In the genomic region with DNA sequence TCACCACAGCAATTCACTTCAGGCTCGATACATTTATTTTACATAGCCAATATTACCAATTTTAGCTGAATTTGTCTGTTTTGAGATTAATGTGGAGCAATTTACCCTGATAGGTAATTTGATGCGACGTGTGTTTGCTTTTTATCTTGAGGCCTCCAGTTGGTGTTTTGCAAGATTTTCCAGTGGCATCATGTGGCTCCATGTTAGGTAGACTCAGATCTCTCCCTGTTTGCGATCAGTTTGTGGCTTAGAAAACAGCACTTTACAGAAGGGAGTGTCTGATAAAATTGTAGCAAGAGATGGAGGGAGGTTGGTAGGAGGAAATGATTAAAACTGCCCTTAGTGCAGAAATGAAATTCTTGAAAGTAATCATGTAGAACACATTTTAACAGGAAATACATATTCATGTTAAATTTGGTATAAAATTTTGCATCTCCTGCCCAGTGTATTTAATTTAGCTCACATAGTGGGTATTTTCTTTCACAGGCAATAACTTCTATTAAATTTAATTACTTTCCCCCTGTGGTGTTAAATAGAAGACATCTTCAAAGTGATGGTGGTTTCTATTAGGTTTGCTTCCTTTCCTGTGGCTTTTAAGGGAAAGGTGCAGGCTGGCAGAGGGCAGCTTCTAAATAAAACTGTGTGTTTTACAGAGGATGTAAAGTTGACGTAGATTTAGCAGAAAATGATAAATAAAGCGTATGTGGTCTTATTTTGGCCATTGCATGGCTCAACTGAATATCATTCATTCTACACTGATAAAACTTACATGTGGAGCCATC, we compare ENCODE assay signal across 12 cellular contexts.
A peak's percentile ranks its signal among the peaks of the same experiment; 100 is the strongest.
DNase-seq lines count a peak whose midpoint lies in the region; ATAC-seq, FAIRE-seq and TF ChIP-seq lines count a peak whose summit lies in the region.
"Had no signal": no experiment of that assay in that cellular context is flagged by ENCODE, and none has a peak within 500 bp of the region (broad histone marks: within the 10 kb centered on the region; RNA-seq: fewer than 3 reads in every experiment).

No MANE protein-coding gene starts in this region.

- H3K36me3 ChIP-seq in CD8-positive, alpha-beta T cell (ENCODE audit: insufficient read depth, low read length) = peaks cover 7% of the 10 kb centered on the region

- no peaks in the 10 kb centered on the region for H3K9me3 Mint-ChIP-seq in CD8-positive, alpha-beta T cell

- H3K4me1 Mint-ChIP-seq in T-helper 17 cell = peaks cover 36% of the 10 kb centered on the region
- H3K4me1 Mint-ChIP-seq in CD8-positive, alpha-beta T cell (ENCODE audit: low read depth) = peaks cover 53% of the 10 kb centered on the region

- H3K4me1 ChIP-seq in CD8-positive, alpha-beta T cell (ENCODE audit: insufficient read depth, low read length) = peaks cover 11% of the 10 kb centered on the region

- FAIRE-seq in urothelium cell line (lab: Jason Lieb, UNC) = no peak

- CTCF ChIA-PET in CD8-positive, alpha-beta T cell (lab: Charles Lee) = no interaction called here

- no peaks in the 10 kb centered on the region for H3K27me3 Mint-ChIP-seq in T-helper 17 cell
- H3K27me3 Mint-ChIP-seq in CD8-positive, alpha-beta T cell (ENCODE audit: low read depth) = no peaks in the 10 kb centered on the region

- peak; percentile 39 for ATAC-seq in GM18498 (IDR thresholded peaks at IDR 0.05; ENCODE audit: unreplicated experiment)
- ATAC-seq in GM19438 (IDR thresholded peaks at IDR 0.05; ENCODE audit: low read depth, unreplicated experiment) = peak; percentile 41
- ATAC-seq in HG03039 (IDR thresholded peaks at IDR 0.05; ENCODE audit: unreplicated experiment) = peak; percentile 8
- ATAC-seq in T-helper 17 cell = no peak
- ATAC-seq in CD8-positive, alpha-beta T cell = no peak
- ATAC-seq in HG03520 (IDR thresholded peaks at IDR 0.05; ENCODE audit: unreplicated experiment) = no peak

- POLR2A ChIA-PET in CD8-positive, alpha-beta T cell (lab: Charles Lee) = interaction anchor here (0.6 kb wide), 1 partner anchor 431 kb away, joined by 4 read pairs; no protein-coding TSS in a partner anchor

- H3K36me3 Mint-ChIP-seq in T-helper 17 cell (ENCODE audit: low read depth) = peaks cover 14% of the 10 kb centered on the region
- H3K36me3 Mint-ChIP-seq in CD8-positive, alpha-beta T cell = peaks cover 65% of the 10 kb centered on the region

- DNase-seq in T-helper 17 cell (no peak), urothelium cell line (ENCODE audit: low spot score) (no peak), NCI-H524 treated with DMSO at 0.1 percent for 48 hours (lab: John Stamatoyannopoulos, UW) (no peak)
- no peak for DNase-seq in CD8-positive, alpha-beta T cell
- DNase-seq: activated naive CD4-positive, alpha-beta T cell treated with Interleukin-2 at 50 U/mL for 16 hours; head of caudate nucleus; NCI-H1092; PC-9 had no signal

- no peaks in the 10 kb centered on the region for H3K27me3 ChIP-seq in CD8-positive, alpha-beta T cell (ENCODE audit: insufficient read depth, low read length)

- no peak overlapping the region for H3K27ac ChIP-seq in CD8-positive, alpha-beta T cell (ENCODE audit: low read depth, low read length)
- H3K27ac ChIP-seq: PC-9 had no signal

- intact Hi-C loops in CD8-positive, alpha-beta T cell (cut with DNase I, micrococcal nuclease) = no loop called here

- H3K9me3 ChIP-seq in T-helper 17 cell (ENCODE audit: control insufficient read depth, low read length, poor library complexity, severe bottlenecking) = no peaks in the 10 kb centered on the region
- no peaks in the 10 kb centered on the region for H3K9me3 ChIP-seq in CD8-positive, alpha-beta T cell (ENCODE audit: low read length)

- TF ChIP-seq CTCF in CD8-positive, alpha-beta T cell (IDR thresholded peaks at IDR 0.05) = no peak

- peak overlapping the region; percentile 34 for H3K27ac Mint-ChIP-seq in T-helper 17 cell
- no peak overlapping the region for H3K27ac Mint-ChIP-seq in CD8-positive, alpha-beta T cell

- no peak overlapping the region for H3K4me3 Mint-ChIP-seq in T-helper 17 cell
- H3K4me3 Mint-ChIP-seq in CD8-positive, alpha-beta T cell = no peak overlapping the region

- H3K4me3 ChIP-seq in CD8-positive, alpha-beta T cell (ENCODE audit: low read depth, low read length) = no peak overlapping the region
- H3K4me3 ChIP-seq: PC-9 had no signal

Comparison
In these comparisons a context has a peak if more than half of its experiments do, and no peak if none do; other contexts are left out.
1. ATAC-seq: peak in GM18498 (single experiment), GM19438 (single experiment) and HG03039 (single experiment); none in T-helper 17 cell (single experiment), CD8-positive, alpha-beta T cell (single experiment) and HG03520 (single experiment).